1 cellular context compared by ENCODE assay signal in the genomic region with DNA sequence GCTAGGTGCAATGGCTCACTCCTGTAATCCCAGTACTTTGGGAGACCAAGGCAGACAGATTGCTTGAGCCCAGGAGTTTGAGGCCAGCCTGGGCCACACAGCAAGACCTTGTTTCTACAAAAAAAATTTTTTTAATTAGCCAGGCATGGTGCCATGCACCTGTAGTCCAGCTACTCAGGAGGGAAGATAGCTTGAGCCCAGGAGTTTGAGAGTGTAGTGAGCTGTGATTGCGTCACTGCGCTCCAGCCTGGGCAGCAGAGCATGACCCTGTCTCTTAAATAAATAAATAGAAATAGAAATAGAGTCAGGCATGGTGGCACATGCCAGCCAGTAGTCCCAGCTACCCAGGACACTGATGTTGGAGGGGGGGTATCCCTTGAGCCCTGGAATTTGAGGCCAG.
TF ChIP-seq lines count a peak whose summit lies in the region.

No MANE protein-coding gene starts in this region.

TF ChIP-seq in endothelial cell of umbilical vein, 7 proteins besides CTCF, POLR2A, EP300 and RAD21:
- TF ChIP-seq JUN (IDR thresholded peaks at IDR 0.05; ENCODE audit: borderline replicate concordance, insufficient read depth, insufficient read length, low read depth) = no peak
- TF ChIP-seq POLR2AphosphoS5 (IDR thresholded peaks at IDR 0.05; ENCODE audit: insufficient read depth, low read depth, low read length) = no peak
- TF ChIP-seq, protein P1, sequence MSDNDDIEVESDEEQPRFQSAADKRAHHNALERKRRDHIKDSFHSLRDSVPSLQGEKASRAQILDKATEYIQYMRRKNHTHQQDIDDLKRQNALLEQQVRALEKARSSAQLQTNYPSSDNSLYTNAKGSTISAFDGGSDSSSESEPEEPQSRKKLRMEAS (IDR thresholded peaks at IDR 0.05; ENCODE audit: insufficient read depth, insufficient read length) = no peak
- TF ChIP-seq EZH2 (IDR thresholded peaks at IDR 0.05; ENCODE audit: borderline replicate concordance, low read depth, low read length, severe bottlenecking) = no peak
- no peak for TF ChIP-seq MYC (IDR thresholded peaks at IDR 0.05; ENCODE audit: low read depth, low read length)
- TF ChIP-seq FOS (IDR thresholded peaks at IDR 0.05; ENCODE audit: borderline replicate concordance, insufficient read depth, low read length) = no peak
- no peak for TF ChIP-seq GATA2 (IDR thresholded peaks at IDR 0.05; ENCODE audit: insufficient read depth, insufficient read length, low read depth, low read length)
